ENCODE assay signal across 7 cellular contexts in the genomic region with DNA sequence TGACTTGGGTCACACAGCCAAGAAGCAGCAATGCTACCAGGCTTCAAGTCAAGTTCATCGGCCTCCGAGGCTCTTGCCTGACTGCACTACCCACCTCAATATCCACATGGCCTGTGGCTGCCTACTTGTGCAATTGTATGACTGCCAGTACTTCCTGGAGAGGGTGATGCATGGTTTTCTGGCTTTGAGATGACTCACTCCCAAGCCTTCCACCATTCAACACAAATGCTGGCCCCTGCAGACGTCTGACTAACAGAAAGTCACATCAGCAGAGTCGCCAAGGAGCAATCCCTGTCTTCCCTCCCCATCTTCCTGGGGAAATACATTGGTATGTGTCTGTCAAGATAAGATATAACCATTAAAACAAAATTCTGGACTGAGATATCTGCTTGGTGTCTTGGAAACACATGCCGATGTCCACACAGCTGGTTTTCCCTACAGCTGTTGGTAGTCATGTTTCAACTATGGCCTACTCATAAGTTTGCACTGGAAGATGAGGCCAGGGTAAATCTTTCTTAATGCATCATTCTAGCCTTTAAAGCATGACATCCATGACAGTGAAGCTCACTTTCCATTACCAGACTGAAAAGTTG.
DNase-seq lines count a peak whose midpoint lies in the region; ATAC-seq lines count a peak whose summit lies in the region.

No MANE protein-coding gene starts in this region.

- ATAC-seq in HG02678 (IDR thresholded peaks at IDR 0.05; ENCODE audit: unreplicated experiment) (no peak), HG03520 (IDR thresholded peaks at IDR 0.05; ENCODE audit: unreplicated experiment) (no peak)

- no peaks in the 10 kb centered on the region for H3K36me3 Mint-ChIP-seq in activated CD4-positive, alpha-beta T cell treated with anti-CD3 and anti-CD28 coated beads, Interleukin-2, amount 10 ng/mL, durations not matched to agents 24 days and 14 days (ENCODE audit: low read depth)

- peak; percentile 99 for DNase-seq in HT1080 (ENCODE audit: low read depth)
- peak; percentile 74 for DNase-seq in activated CD4-positive, alpha-beta T cell treated with anti-CD3 and anti-CD28 coated beads, Interleukin-2, amount 10 ng/mL, durations not matched to agents 24 days and 14 days
- peak; percentile 88 for DNase-seq in fibroblast of the conjunctiva (ENCODE audit: low read depth)
- DNase-seq in stimulated activated CD4-positive, alpha-beta T cell treated with anti-CD3 and anti-CD28 coated beads, Interleukin-1b, Interleukin-23, amount 100 ng/mL, for 48 hours = peak; percentile 84
- no peak for DNase-seq in NCI-H1105 (lab: John Stamatoyannopoulos, UW)

- no peaks in the 10 kb centered on the region for H3K9me3 Mint-ChIP-seq in activated CD4-positive, alpha-beta T cell treated with anti-CD3 and anti-CD28 coated beads, Interleukin-2, amount 10 ng/mL, durations not matched to agents 24 days and 14 days

- no peaks in the 10 kb centered on the region for H3K27me3 Mint-ChIP-seq in activated CD4-positive, alpha-beta T cell treated with anti-CD3 and anti-CD28 coated beads, Interleukin-2, amount 10 ng/mL, durations not matched to agents 24 days and 14 days

- intact Hi-C loops in activated CD4-positive, alpha-beta T cell treated with anti-CD3 and anti-CD28 coated beads, Interleukin-2, amount 10 ng/mL, durations not matched to agents 24 days and 14 days (cut with micrococcal nuclease) = loop anchor here (1.0 to 2.0 kb wide), 2 partner anchors 63 to 116 kb away; no protein-coding TSS in a partner anchor

- H3K4me1 Mint-ChIP-seq in activated CD4-positive, alpha-beta T cell treated with anti-CD3 and anti-CD28 coated beads, Interleukin-2, amount 10 ng/mL, durations not matched to agents 24 days and 14 days = peaks cover 29% of the 10 kb centered on the region

- H3K4me3 Mint-ChIP-seq in activated CD4-positive, alpha-beta T cell treated with anti-CD3 and anti-CD28 coated beads, Interleukin-2, amount 10 ng/mL, durations not matched to agents 24 days and 14 days = no peak overlapping the region

- peak overlapping the region; percentile 82 for H3K27ac Mint-ChIP-seq in activated CD4-positive, alpha-beta T cell treated with anti-CD3 and anti-CD28 coated beads, Interleukin-2, amount 10 ng/mL, durations not matched to agents 24 days and 14 days
